14 cellular contexts compared by ENCODE assay signal in genomic region chr2:98833172-98833916, GRCh38.
A peak's percentile ranks its signal among the peaks of the same experiment; 100 is the strongest.
DNase-seq lines count a peak whose midpoint lies in the region; ATAC-seq and TF ChIP-seq lines count a peak whose summit lies in the region.
"Had no signal": no experiment of that assay in that cellular context is flagged by ENCODE, and none has a peak within 500 bp of the region (broad histone marks: within the 10 kb centered on the region; RNA-seq: fewer than 3 reads in every experiment).

No MANE protein-coding gene starts in this region.

- no peaks in the 10 kb centered on the region for H3K9me3 Mint-ChIP-seq in activated CD4-positive, alpha-beta T cell treated with anti-CD3 and anti-CD28 coated beads for 36 hours (ENCODE audit: low read depth)
- H3K9me3 Mint-ChIP-seq in activated naive CD8-positive, alpha-beta T cell treated with anti-CD3 and anti-CD28 coated beads for 36 hours: no peaks in the 10 kb centered on the region
- no peaks in the 10 kb centered on the region for H3K9me3 Mint-ChIP-seq in stimulated activated memory B cell treated with anti-CD40 and anti-IgM and Interleukin-4, amounts not matched to agents 10 μg/mL and 1 μg/mL and 100 μg/mL, for 72 hours

- no peaks in the 10 kb centered on the region for H3K27me3 Mint-ChIP-seq in activated CD4-positive, alpha-beta T cell treated with anti-CD3 and anti-CD28 coated beads for 36 hours
- H3K27me3 Mint-ChIP-seq in activated naive CD8-positive, alpha-beta T cell treated with anti-CD3 and anti-CD28 coated beads for 36 hours: no peaks in the 10 kb centered on the region
- no peaks in the 10 kb centered on the region for H3K27me3 Mint-ChIP-seq in stimulated activated memory B cell treated with anti-CD40 and anti-IgM and Interleukin-4, amounts not matched to agents 10 μg/mL and 1 μg/mL and 100 μg/mL, for 72 hours

- intact Hi-C loops in activated CD4-positive, alpha-beta T cell treated with anti-CD3 and anti-CD28 coated beads for 36 hours (cut with DNase I, micrococcal nuclease): no loop called here
- intact Hi-C loops in left ventricle myocardium superior (cut with micrococcal nuclease): loop anchor here (10.0 kb wide), 1 partner anchor 109 kb away; no protein-coding TSS in a partner anchor

- peak; percentile 31 for ATAC-seq in activated CD4-positive, alpha-beta T cell treated with anti-CD3 and anti-CD28 coated beads for 36 hours
- peak; percentile 85 for ATAC-seq in left ventricle myocardium superior
- peak; percentile 34 for ATAC-seq in stimulated activated memory B cell treated with anti-CD40 and anti-IgM and Interleukin-4, amounts not matched to agents 10 μg/mL and 1 μg/mL and 100 μg/mL, for 72 hours
- ATAC-seq in GM21381 (IDR thresholded peaks at IDR 0.05; ENCODE audit: unreplicated experiment): no peak
- no peak for ATAC-seq in HG02981 (IDR thresholded peaks at IDR 0.05; ENCODE audit: unreplicated experiment)

- no peaks in the 10 kb centered on the region for H3K36me3 Mint-ChIP-seq in activated CD4-positive, alpha-beta T cell treated with anti-CD3 and anti-CD28 coated beads for 36 hours (ENCODE audit: low read depth)
- no peaks in the 10 kb centered on the region for H3K36me3 Mint-ChIP-seq in activated naive CD8-positive, alpha-beta T cell treated with anti-CD3 and anti-CD28 coated beads for 36 hours
- H3K36me3 Mint-ChIP-seq in stimulated activated memory B cell treated with anti-CD40 and anti-IgM and Interleukin-4, amounts not matched to agents 10 μg/mL and 1 μg/mL and 100 μg/mL, for 72 hours: no peaks in the 10 kb centered on the region

- peak; percentile 47 for DNase-seq in activated CD4-positive, alpha-beta T cell treated with anti-CD3 and anti-CD28 coated beads for 36 hours
- no peak for DNase-seq in activated CD4-positive, alpha-beta T cell treated with anti-CD3 and anti-CD28 coated beads for 4 hours
- no peak for DNase-seq in activated naive CD8-positive, alpha-beta T cell treated with anti-CD3 and anti-CD28 coated beads for 36 hours
- no peak for DNase-seq in left ventricle myocardium superior
- DNase-seq in foreskin fibroblast: no peak
- DNase-seq: effector CD8-positive, alpha-beta T cell; hypothalamus; NCI-H146; stimulated activated CD4-positive, alpha-beta T cell treated with anti-CD3 and anti-CD28 coated beads, Interleukin-4, amount 100 ng/mL, for 1 hour had no signal

- H3K4me1 Mint-ChIP-seq in activated CD4-positive, alpha-beta T cell treated with anti-CD3 and anti-CD28 coated beads for 36 hours: peaks cover 46% of the 10 kb centered on the region
- peaks cover 37% of the 10 kb centered on the region for H3K4me1 Mint-ChIP-seq in activated naive CD8-positive, alpha-beta T cell treated with anti-CD3 and anti-CD28 coated beads for 36 hours
- peaks cover 16% of the 10 kb centered on the region for H3K4me1 Mint-ChIP-seq in stimulated activated memory B cell treated with anti-CD40 and anti-IgM and Interleukin-4, amounts not matched to agents 10 μg/mL and 1 μg/mL and 100 μg/mL, for 72 hours

- no peak overlapping the region for H3K4me3 ChIP-seq in foreskin fibroblast (ENCODE audit: low read depth in 1 of 2, low read length in 2 of 2)
- H3K4me3 ChIP-seq: thoracic aorta had no signal

- H3K4me3 Mint-ChIP-seq in activated CD4-positive, alpha-beta T cell treated with anti-CD3 and anti-CD28 coated beads for 36 hours: no peak overlapping the region
- no peak overlapping the region for H3K4me3 Mint-ChIP-seq in activated naive CD8-positive, alpha-beta T cell treated with anti-CD3 and anti-CD28 coated beads for 36 hours
- H3K4me3 Mint-ChIP-seq in stimulated activated memory B cell treated with anti-CD40 and anti-IgM and Interleukin-4, amounts not matched to agents 10 μg/mL and 1 μg/mL and 100 μg/mL, for 72 hours: no peak overlapping the region

- H3K27ac Mint-ChIP-seq in activated CD4-positive, alpha-beta T cell treated with anti-CD3 and anti-CD28 coated beads for 36 hours: no peak overlapping the region
- peak overlapping the region; percentile 69 for H3K27ac Mint-ChIP-seq in activated naive CD8-positive, alpha-beta T cell treated with anti-CD3 and anti-CD28 coated beads for 36 hours
- H3K27ac Mint-ChIP-seq in stimulated activated memory B cell treated with anti-CD40 and anti-IgM and Interleukin-4, amounts not matched to agents 10 μg/mL and 1 μg/mL and 100 μg/mL, for 72 hours: no peak overlapping the region
- H3K27ac Mint-ChIP-seq: progenitor cell of endocrine pancreas had no signal

- TF ChIP-seq CTCF in foreskin fibroblast (IDR thresholded peaks at IDR 0.05; ENCODE audit: low read depth, low read length): no peak

- POLR2A ChIA-PET in activated CD4-positive, alpha-beta T cell treated with anti-CD3 and anti-CD28 coated beads for 36 hours (lab: Charles Lee): no interaction called here

- CTCF ChIA-PET in activated CD4-positive, alpha-beta T cell treated with anti-CD3 and anti-CD28 coated beads for 36 hours (lab: Charles Lee): interaction anchor here (0.6 to 0.9 kb wide), 2 partner anchors 56 to 184 kb away, joined by 4 read pairs; no protein-coding TSS in a partner anchor

Comparison
In these comparisons a context has a peak if more than half of its experiments do, and no peak if none do; other contexts are left out.
1. ATAC-seq: peak in activated CD4-positive, alpha-beta T cell treated with anti-CD3 and anti-CD28 coated beads for 36 hours (single experiment), left ventricle myocardium superior (single experiment) and stimulated activated memory B cell treated with anti-CD40 and anti-IgM and Interleukin-4, amounts not matched to agents 10 μg/mL and 1 μg/mL and 100 μg/mL, for 72 hours (single experiment); none in GM21381 (single experiment) and HG02981 (single experiment).